18 cellular contexts compared by ENCODE assay signal in the genomic region with DNA sequence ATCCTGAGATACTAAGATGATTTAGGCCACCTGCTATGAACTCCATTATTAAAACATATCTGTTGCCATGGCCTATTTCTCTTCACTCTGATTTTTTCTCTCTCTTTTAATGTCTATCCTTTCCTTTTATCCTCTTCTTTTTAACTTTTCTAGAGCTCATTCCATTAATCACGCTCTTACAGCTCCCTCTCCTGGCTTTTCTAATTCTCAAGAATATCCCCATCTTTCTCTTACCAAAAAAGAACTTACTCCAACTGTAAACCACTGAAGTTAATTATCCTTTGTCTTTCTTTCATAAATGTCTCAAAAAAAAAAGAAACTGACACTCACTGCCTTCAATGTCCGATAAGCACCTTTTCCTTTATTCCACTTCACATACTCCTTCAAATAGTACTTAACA. TPM values are rescaled to one million over a fixed set of nuclear protein-coding genes. Genes with fewer than 3 reads are reported as not detected.
A peak's percentile ranks its signal among the peaks of the same experiment; 100 is the strongest.
DNase-seq lines count a peak whose midpoint lies in the region; TF ChIP-seq lines count a peak whose summit lies in the region.
"Had no signal": no experiment of that assay in that cellular context is flagged by ENCODE, and none has a peak within 500 bp of the region (broad histone marks: within the 10 kb centered on the region; RNA-seq: fewer than 3 reads in every experiment).

No MANE protein-coding gene starts in this region.

- H4K91ac ChIP-seq in neuronal stem cell (ENCODE audit: low read depth, low read length, poor library complexity) = no peak overlapping the region

- H3K9me3 ChIP-seq in OCI-LY3 (ENCODE audit: insufficient read depth, low read length) (no peaks in the 10 kb centered on the region), esophagus muscularis mucosa (no peaks in the 10 kb centered on the region), neutrophil (no peaks in the 10 kb centered on the region), neuronal stem cell (replicated peaks in 1 of 2; ENCODE audit: control insufficient read depth in 2 of 2, insufficient read depth in 1 of 2, low read depth in 1 of 2, low read length in 2 of 2) (no peaks in the 10 kb centered on the region), testis (no peaks in the 10 kb centered on the region)
- H3K9me3 ChIP-seq: gastrocnemius medialis, suprapubic skin had no signal

- CTCF ChIA-PET in BJ (lab: Yijun Ruan, JAX) = interaction anchor here (0.6 to 3.3 kb wide), 9 partner anchors 8 to 122 kb away, joined by 3 to 12 read pairs (median 5); partner anchors contain the start of gene PPP3R1

- H3K4me1 ChIP-seq in OCI-LY3 (ENCODE audit: low read length) (peaks cover 1% of the 10 kb centered on the region; the same call in 1 of the 2 replicates), esophagus muscularis mucosa (peaks cover 38 to 98% (median 89%) of the 10 kb centered on the region in 4 donors), neutrophil (ENCODE audit: control insufficient read depth in 1 of 2, insufficient read depth in 1 of 2, low read depth in 1 of 2, low read length in 1 of 2) (peaks cover 53 to 54% of the 10 kb centered on the region in 2 experiments), neuronal stem cell (ENCODE audit: control insufficient read depth in 2 of 2, insufficient read depth in 1 of 2, low read depth in 1 of 2, low read length in 2 of 2) (peaks cover 8 to 10% of the 10 kb centered on the region in 2 donors), testis (peaks cover 10% of the 10 kb centered on the region)

- intact Hi-C loops in esophagus muscularis mucosa (cut with DNase I) = no loop called here
- intact Hi-C loops in testis (cut with DNase I; ENCODE audit: low total_unique reads) = loop anchor here (10.0 kb wide), 1 partner anchor 120 kb away; no protein-coding TSS in a partner anchor

- peaks cover 100% of the 10 kb centered on the region for H3K79me2 ChIP-seq in OCI-LY3 (ENCODE audit: low read length)

- TF ChIP-seq POLR2A in esophagus muscularis mucosa (IDR thresholded peaks at IDR 0.05; ENCODE audit: low read depth) (no peak), testis (IDR thresholded peaks at IDR 0.05) (no peak)

- no peak overlapping the region for H3K18ac ChIP-seq in neuronal stem cell (ENCODE audit: low read length)

- H3K27me3 ChIP-seq in BJ (ENCODE audit: control insufficient read depth, insufficient read depth, low read length) (no peaks in the 10 kb centered on the region), OCI-LY3 (ENCODE audit: low read depth, low read length) (no peaks in the 10 kb centered on the region), esophagus muscularis mucosa (no peaks in the 10 kb centered on the region), neutrophil (no peaks in the 10 kb centered on the region), neuronal stem cell (ENCODE audit: control insufficient read depth in 3 of 3, insufficient read depth in 3 of 3, low read depth in 1 of 3, low read length in 3 of 3) (no peaks in the 10 kb centered on the region), testis (no peaks in the 10 kb centered on the region)
- H3K27me3 ChIP-seq: gastrocnemius medialis, suprapubic skin had no signal

- H3K27ac ChIP-seq in OCI-LY3 (ENCODE audit: low read length) = no peak overlapping the region
- peak overlapping the region in 1 of 4 donors; percentile 17 for H3K27ac ChIP-seq in esophagus muscularis mucosa (replicated peaks in 1 of 4)
- peak overlapping the region; percentile 41 for H3K27ac ChIP-seq in neutrophil
- no peak overlapping the region for H3K27ac ChIP-seq in neuronal stem cell (replicated peaks; ENCODE audit: low read length)
- no peak overlapping the region for H3K27ac ChIP-seq in testis
- H3K27ac ChIP-seq: gastrocnemius medialis, suprapubic skin had no signal

- H3K4ac ChIP-seq in neuronal stem cell (ENCODE audit: low read length) = no peak overlapping the region

- H3K4me3 ChIP-seq in BJ (ENCODE audit: low read depth, low read length) = no peak overlapping the region
- no peak overlapping the region for H3K4me3 ChIP-seq in OCI-LY3 (ENCODE audit: low read length)
- H3K4me3 ChIP-seq in esophagus muscularis mucosa = no peak overlapping the region
- no peak overlapping the region for H3K4me3 ChIP-seq in neutrophil (ENCODE audit: low read depth in 1 of 2, low read length in 1 of 2)
- H3K4me3 ChIP-seq in neuronal stem cell (ENCODE audit: low read length in 2 of 2) = no peak overlapping the region
- H3K4me3 ChIP-seq in testis = no peak overlapping the region
- H3K4me3 ChIP-seq: gastrocnemius medialis, GM23338, suprapubic skin had no signal

- H3K4me2 ChIP-seq in OCI-LY3 (ENCODE audit: low read length) (no peak overlapping the region), neuronal stem cell (ENCODE audit: insufficient read depth, low read length, poor library complexity, severe bottlenecking) (no peak overlapping the region)
- H3K4me2 ChIP-seq: GM23338 had no signal

- H2BK12ac ChIP-seq in neuronal stem cell (ENCODE audit: low read length) = no peak overlapping the region

- no peak overlapping the region for H4K8ac ChIP-seq in neuronal stem cell (ENCODE audit: low read depth, low read length)

- no peak overlapping the region for H3K14ac ChIP-seq in neuronal stem cell (ENCODE audit: low read length)

- no peak overlapping the region for H2BK120ac ChIP-seq in neuronal stem cell (ENCODE audit: low read depth, low read length)

- no peak overlapping the region for H3K9ac ChIP-seq in OCI-LY3 (ENCODE audit: low read length)
- no peak overlapping the region for H3K9ac ChIP-seq in neuronal stem cell (ENCODE audit: low read depth, low read length, poor library complexity)

- no peak overlapping the region for H2AK5ac ChIP-seq in neuronal stem cell (ENCODE audit: low read depth, low read length)

- POLR2A ChIA-PET in BJ (lab: Charles Lee) = interaction anchor here (0.7 kb wide), 1 partner anchor 53 kb away, joined by 3 read pairs; no protein-coding TSS in a partner anchor

- H3K36me3 ChIP-seq in BJ (ENCODE audit: control insufficient read depth, insufficient read depth, low read length) = no peaks in the 10 kb centered on the region
- peaks cover 8% of the 10 kb centered on the region for H3K36me3 ChIP-seq in OCI-LY3 (replicated peaks; ENCODE audit: low read depth, low read length)
- H3K36me3 ChIP-seq in esophagus muscularis mucosa = peaks cover 0 to 3% (median 0%) of the 10 kb centered on the region in 4 donors
- H3K36me3 ChIP-seq in neutrophil = peaks cover 4% of the 10 kb centered on the region
- H3K36me3 ChIP-seq in neuronal stem cell (replicated peaks in 1 of 2; ENCODE audit: control insufficient read depth in 2 of 2, insufficient read depth in 2 of 2, low read length in 2 of 2) = peaks cover 0 to 53% of the 10 kb centered on the region in 2 donors
- H3K36me3 ChIP-seq in testis (ENCODE audit: low read depth, missing control alignments) = no peaks in the 10 kb centered on the region
- H3K36me3 ChIP-seq: gastrocnemius medialis, suprapubic skin had no signal

- no peak for TF ChIP-seq EP300 in esophagus muscularis mucosa (IDR thresholded peaks at IDR 0.05)

- no peak overlapping the region for H2BK15ac ChIP-seq in neuronal stem cell (ENCODE audit: low read length)

- no peak overlapping the region for H2BK5ac ChIP-seq in neuronal stem cell (ENCODE audit: low read length)

- 65% methylated on average over 2 of the region's 2 CpGs for WGBS in esophagus muscularis mucosa
- WGBS in neuronal stem cell (ENCODE audit: extremely low coverage in 2 of 2, insufficient read length in 2 of 2, insufficient replicate concordance in 1 of 2), 2 donors = no CpG with 5 or more reads among the region's 2 CpGs
- WGBS in testis, 2 donors = 50 to 55% methylated on average over 2 of the region's 2 CpGs

- peaks cover 98% of the 10 kb centered on the region for H4K20me1 ChIP-seq in OCI-LY3 (ENCODE audit: insufficient read depth, low read length)

- no peak overlapping the region for H2AFZ ChIP-seq in OCI-LY3 (ENCODE audit: low read depth, low read length)
- no peak overlapping the region for H2AFZ ChIP-seq in neuronal stem cell (ENCODE audit: low read length)
- H2AFZ ChIP-seq: GM23338 had no signal

- peaks cover 6% of the 10 kb centered on the region for H3K79me1 ChIP-seq in neuronal stem cell (ENCODE audit: low read depth, low read length)

- TF ChIP-seq CTCF in BJ (IDR thresholded peaks at IDR 0.05; ENCODE audit: insufficient read depth, low read depth, low read length) (peak; percentile 23; the same call in 1 of the 2 replicates), OCI-LY3 (IDR thresholded peaks at IDR 0.05; ENCODE audit: low read depth, low read length) (peak; percentile 9; the same call in 1 of the 2 replicates), esophagus muscularis mucosa (IDR thresholded peaks at IDR 0.05) (peak; percentile 35 to 37 (median 36)), neutrophil (IDR thresholded peaks at IDR 0.05) (no peak), testis (IDR thresholded peaks at IDR 0.05) (no peak)

- no peak overlapping the region for H3K23ac ChIP-seq in neuronal stem cell (ENCODE audit: low read depth, low read length, poor library complexity)

- DNase-seq in BJ (ENCODE audit: low read depth) = no peak
- no peak for DNase-seq in esophagus muscularis mucosa (ENCODE audit: extremely low spot score)
- DNase-seq in hepatic stellate cell (ENCODE audit: low spot score) = no peak
- DNase-seq in NCI-H1417 treated with DMSO at 0.1 percent for 48 hours (lab: John Stamatoyannopoulos, UW) = no peak
- no peak for DNase-seq in neuronal stem cell (ENCODE audit: low spot score)
- no peak for DNase-seq in testis
- DNase-seq: activated CD4-positive, CD25-positive, alpha-beta regulatory T cell; CD4-positive, alpha-beta memory T cell; gastrocnemius medialis; NCI-H1092; NCI-H345; OCI-M1; posterior cingulate gyrus; SW 1271 had no signal

RNA-seq across cellular contexts. Expression of gene PPP3R1, which starts 7.9 kb away (rescaled TPM):
- polyA plus RNA-seq in BJ (2011; rRNA removed) (5.2 and 12.1 TPM in 2 replicates), testis (ENCODE audit: insufficient read depth, low read depth, low replicate concordance) (45.0 TPM)
- 7.4 and 15.8 TPM in 2 replicates for polyA minus RNA-seq in BJ (2011; rRNA and poly(A)+ RNA removed)
- total RNA-seq in esophagus muscularis mucosa (10 to 100 TPM; 19.3 to 28.0 (median 25.7) TPM), testis (10 to 100 TPM; 35.7 to 37.0 TPM)
- polyA plus RNA-seq in neuronal stem cell (2013, experiment 1 of 2) = 24.6 TPM
- 25.2 TPM for polyA plus RNA-seq in neuronal stem cell (2013, experiment 2 of 2)

Comparison
In these comparisons a context has a peak if more than half of its experiments do, and no peak if none do; other contexts are left out.
1. CTCF ChIP-seq: peak in BJ (single experiment), OCI-LY3 (single experiment) and esophagus muscularis mucosa (3 of 3); none in neutrophil (single experiment) and testis (0 of 3).